ENCODE assay signal across 21 cellular contexts in the genomic region with DNA sequence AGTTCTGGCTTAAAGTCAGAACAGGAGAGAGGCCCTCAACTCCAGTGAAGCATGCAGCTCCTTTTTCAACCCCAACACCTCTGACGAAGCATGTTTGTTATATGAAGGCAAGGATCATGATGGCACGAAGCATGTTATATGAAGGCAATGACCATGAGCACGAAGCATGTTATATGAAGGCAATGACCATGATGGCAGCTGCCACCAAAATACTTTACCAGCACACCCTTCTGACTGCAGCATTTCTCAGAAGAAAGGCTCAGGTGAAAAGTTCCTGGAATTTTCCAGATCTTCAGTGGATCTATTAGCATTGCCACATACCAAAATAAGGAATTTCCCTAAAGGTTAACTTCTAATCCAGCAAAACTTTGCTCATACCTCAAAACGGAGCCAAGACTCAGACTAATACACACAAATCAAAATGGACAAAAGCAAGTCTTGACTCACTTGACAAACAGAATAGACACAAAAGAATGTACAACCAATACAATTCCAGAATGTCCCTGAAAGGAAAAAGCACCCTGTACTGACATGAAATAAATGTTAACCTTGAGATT.
DNase-seq lines count a peak whose midpoint lies in the region; FAIRE-seq and TF ChIP-seq lines count a peak whose summit lies in the region.
"Had no signal": no experiment of that assay in that cellular context is flagged by ENCODE, and none has a peak within 500 bp of the region (broad histone marks: within the 10 kb centered on the region; RNA-seq: fewer than 3 reads in every experiment).

No MANE protein-coding gene starts in this region.

- 74 to 80% (median 78%) methylated on average over 4 of the region's 4 CpGs for WGBS in stomach, 5 donors

- no peaks in the 10 kb centered on the region for H3K9me3 ChIP-seq in astrocyte (ENCODE audit: insufficient read depth, low read depth, low read length)
- H3K9me3 ChIP-seq in kidney (ENCODE audit: control insufficient read depth in 1 of 2, low read length in 2 of 2): no peaks in the 10 kb centered on the region
- H3K9me3 ChIP-seq in stomach: no peaks in the 10 kb centered on the region
- H3K9me3 ChIP-seq: HAP-1, right atrium auricular region had no signal

- TF ChIP-seq CTCF in astrocyte (IDR thresholded peaks at IDR 0.05; ENCODE audit: insufficient read depth, low read depth, low read length) (no peak), kidney (IDR thresholded peaks at IDR 0.05; ENCODE audit: borderline replicate concordance, extremely low read depth, insufficient read depth) (no peak), stomach (IDR thresholded peaks at IDR 0.05) (no peak), GM13976 (IDR thresholded peaks at IDR 0.05; ENCODE audit: borderline replicate concordance, control extremely low read depth, extremely low read depth, insufficient read depth, missing control alignments) (no peak)

- no peaks in the 10 kb centered on the region for H3K27me3 Mint-ChIP-seq in astrocyte (ENCODE audit: low read depth, unreplicated experiment)
- H3K27me3 Mint-ChIP-seq in activated CD4-positive, alpha-beta memory T cell treated with anti-CD3 and anti-CD28 coated beads, Interleukin-2, amount 10 ng/mL, durations not matched to agents 7 days and 5 days: no peaks in the 10 kb centered on the region
- H3K27me3 Mint-ChIP-seq: naive thymus-derived CD4-positive, alpha-beta T cell; stimulated activated memory B cell treated with anti-CD40 and anti-IgM and Interleukin-4, amounts not matched to agents 10 μg/mL and 1 μg/mL and 100 μg/mL, for 72 hours had no signal

- H3K9ac ChIP-seq in astrocyte (ENCODE audit: low read length) (no peak overlapping the region), kidney (ENCODE audit: low read length in 2 of 2) (no peak overlapping the region)

- H3K4me1 ChIP-seq in astrocyte (ENCODE audit: insufficient read depth, low read length) (peaks cover 21% of the 10 kb centered on the region), kidney (ENCODE audit: control insufficient read depth in 1 of 2, insufficient read depth in 1 of 2, low read depth in 1 of 2, low read length in 2 of 2) (peaks cover 14 to 23% of the 10 kb centered on the region in 2 donors), stomach (peaks cover 28 to 96% (median 59%) of the 10 kb centered on the region in 4 donors)

- POLR2A ChIA-PET in activated CD4-positive, alpha-beta memory T cell treated with anti-CD3 and anti-CD28 coated beads, Interleukin-2, amount 10 ng/mL, durations not matched to agents 7 days and 5 days (lab: Charles Lee): no interaction called here

- peaks cover 4% of the 10 kb centered on the region for H3K36me3 Mint-ChIP-seq in astrocyte (ENCODE audit: low read depth, unreplicated experiment)
- no peaks in the 10 kb centered on the region for H3K36me3 Mint-ChIP-seq in activated CD4-positive, alpha-beta memory T cell treated with anti-CD3 and anti-CD28 coated beads, Interleukin-2, amount 10 ng/mL, durations not matched to agents 7 days and 5 days (ENCODE audit: low read depth)

- TF ChIP-seq POLR2A in stomach (IDR thresholded peaks at IDR 0.05): no peak

- no peak overlapping the region for H2AFZ ChIP-seq in astrocyte (ENCODE audit: low read depth, low read length)

- CTCF ChIA-PET in activated CD4-positive, alpha-beta memory T cell treated with anti-CD3 and anti-CD28 coated beads, Interleukin-2, amount 10 ng/mL, durations not matched to agents 7 days and 5 days (lab: Charles Lee): no interaction called here

- TF ChIP-seq EP300 in stomach (IDR thresholded peaks at IDR 0.05): no peak

- no peak overlapping the region for H3K4me2 ChIP-seq in astrocyte (ENCODE audit: low read length)

- H3K36me3 ChIP-seq in astrocyte (ENCODE audit: insufficient read depth, low read length): no peaks in the 10 kb centered on the region
- H3K36me3 ChIP-seq in kidney (ENCODE audit: control insufficient read depth in 1 of 2, insufficient read depth in 2 of 2, low read length in 2 of 2): peaks cover 0 to 5% of the 10 kb centered on the region in 2 donors
- peaks cover 0 to 32% (median 20%) of the 10 kb centered on the region in 4 donors for H3K36me3 ChIP-seq in stomach

- DNase-seq in GM03348 (ENCODE audit: low spot score): peak; percentile 56
- peak; percentile 46 for DNase-seq in astrocyte (ENCODE audit: low read depth)
- no peak for DNase-seq in kidney
- DNase-seq in stomach: no peak
- no peak for DNase-seq in activated CD4-positive, alpha-beta memory T cell treated with anti-CD3 and anti-CD28 coated beads, Interleukin-2, amount 10 ng/mL, durations not matched to agents 7 days and 5 days
- DNase-seq in GM13976 (ENCODE audit: low spot score): no peak
- no peak for DNase-seq in mucosa of gallbladder (ENCODE audit: low spot score)
- no peak for DNase-seq in NCI-H1436 treated with DMSO at 0.1 percent for 48 hours (lab: John Stamatoyannopoulos, UW)
- DNase-seq: activated CD8-positive, alpha-beta memory T cell treated with anti-CD3 and anti-CD28 coated beads, Interleukin-2, amount 50 U/mL, for 48 hours; activated naive CD4-positive, alpha-beta T cell treated with anti-CD3 and anti-CD28 coated beads, Interleukin-2, amount 50 U/mL, for 16 hours; C1 segment of cervical spinal cord; central memory CD4-positive, alpha-beta T cell; DMS79; left ventricle myocardium superior; naive thymus-derived CD4-positive, alpha-beta T cell; NCI-H187; NCI-H524 treated with DMSO at 0.1 percent for 48 hours had no signal

- peaks cover 11% of the 10 kb centered on the region for H4K20me1 ChIP-seq in astrocyte (ENCODE audit: insufficient read depth, low read length)

- H3K27ac ChIP-seq in astrocyte (ENCODE audit: low read depth, low read length) (peak overlapping the region; percentile 2), kidney (ENCODE audit: low read depth in 2 of 2, low read length in 2 of 2) (peak overlapping the region; percentile 61 to 66), stomach (peak overlapping the region in 4 of 5 donors; percentile 45 to 72 (median 64))
- H3K27ac ChIP-seq: HL-60 had no signal

- H3K79me2 ChIP-seq in astrocyte (ENCODE audit: insufficient read depth, low read length): no peaks in the 10 kb centered on the region

- in situ Hi-C loops in GM13976 (cut with MboI; ENCODE audit: low sequenced_read_pairs, unreplicated experiment): no loop called here

- peaks cover 2% of the 10 kb centered on the region for H3K9me3 Mint-ChIP-seq in astrocyte (ENCODE audit: unreplicated experiment)
- no peaks in the 10 kb centered on the region for H3K9me3 Mint-ChIP-seq in activated CD4-positive, alpha-beta memory T cell treated with anti-CD3 and anti-CD28 coated beads, Interleukin-2, amount 10 ng/mL, durations not matched to agents 7 days and 5 days
- H3K9me3 Mint-ChIP-seq: naive thymus-derived CD4-positive, alpha-beta T cell; stimulated activated memory B cell treated with anti-CD40 and anti-IgM and Interleukin-4, amounts not matched to agents 10 μg/mL and 1 μg/mL and 100 μg/mL, for 72 hours had no signal

- H3K27ac Mint-ChIP-seq in astrocyte (ENCODE audit: unreplicated experiment): no peak overlapping the region
- no peak overlapping the region for H3K27ac Mint-ChIP-seq in activated CD4-positive, alpha-beta memory T cell treated with anti-CD3 and anti-CD28 coated beads, Interleukin-2, amount 10 ng/mL, durations not matched to agents 7 days and 5 days
- H3K27ac Mint-ChIP-seq: naive thymus-derived CD4-positive, alpha-beta T cell; stimulated activated memory B cell treated with anti-CD40 and anti-IgM and Interleukin-4, amounts not matched to agents 10 μg/mL and 1 μg/mL and 100 μg/mL, for 72 hours had no signal

- intact Hi-C loops in kidney (cut with DNase I) (no loop called here), stomach (cut with DNase I; ENCODE audit: low total_unique reads) (no loop called here)

- FAIRE-seq in astrocyte (lab: Jason Lieb, UNC): peak; percentile 56
- no peak for FAIRE-seq in kidney (lab: Jason Lieb, UNC)

- H3K4me3 Mint-ChIP-seq in astrocyte (ENCODE audit: unreplicated experiment): peak overlapping the region; percentile 8
- no peak overlapping the region for H3K4me3 Mint-ChIP-seq in activated CD4-positive, alpha-beta memory T cell treated with anti-CD3 and anti-CD28 coated beads, Interleukin-2, amount 10 ng/mL, durations not matched to agents 7 days and 5 days
- H3K4me3 Mint-ChIP-seq: naive thymus-derived CD4-positive, alpha-beta T cell; stimulated activated memory B cell treated with anti-CD40 and anti-IgM and Interleukin-4, amounts not matched to agents 10 μg/mL and 1 μg/mL and 100 μg/mL, for 72 hours had no signal

- H3K4me1 Mint-ChIP-seq in astrocyte (ENCODE audit: low read depth, unreplicated experiment): peaks cover 23% of the 10 kb centered on the region
- H3K4me1 Mint-ChIP-seq in activated CD4-positive, alpha-beta memory T cell treated with anti-CD3 and anti-CD28 coated beads, Interleukin-2, amount 10 ng/mL, durations not matched to agents 7 days and 5 days: no peaks in the 10 kb centered on the region
- H3K4me1 Mint-ChIP-seq: stimulated activated memory B cell treated with anti-CD40 and anti-IgM and Interleukin-4, amounts not matched to agents 10 μg/mL and 1 μg/mL and 100 μg/mL, for 72 hours had no signal

- no peak overlapping the region for H3K4me3 ChIP-seq in astrocyte (ENCODE audit: insufficient read depth, low read depth, low read length)
- H3K4me3 ChIP-seq in kidney (ENCODE audit: low read length in 2 of 2): no peak overlapping the region
- no peak overlapping the region for H3K4me3 ChIP-seq in stomach
- H3K4me3 ChIP-seq: HAP-1, right atrium auricular region had no signal

- no peaks in the 10 kb centered on the region for H3K27me3 ChIP-seq in astrocyte (ENCODE audit: insufficient read depth, low read length)
- H3K27me3 ChIP-seq in stomach: no peaks in the 10 kb centered on the region
- H3K27me3 ChIP-seq: right atrium auricular region had no signal

Comparison
In these comparisons a context has a peak if more than half of its experiments do, and no peak if none do; other contexts are left out.
1. DNase-seq: peak in GM03348 (single experiment) and astrocyte (single experiment); none in kidney (single experiment), stomach (single experiment), activated CD4-positive, alpha-beta memory T cell treated with anti-CD3 and anti-CD28 coated beads, Interleukin-2, amount 10 ng/mL, durations not matched to agents 7 days and 5 days (single experiment), GM13976 (single experiment), mucosa of gallbladder (single experiment) and NCI-H1436 treated with DMSO at 0.1 percent for 48 hours (single experiment).
2. H3K27ac ChIP-seq: peak in every context shown above with its lines; median percentile 64 in kidney; 64 in stomach; 2 in astrocyte.